ENCODE assay signal across 17 cellular contexts in genomic region chr9:131899248-131899882, GRCh38.
DNase-seq lines count a peak whose midpoint lies in the region; ATAC-seq and TF ChIP-seq lines count a peak whose summit lies in the region.
"Had no signal": no experiment of that assay in that cellular context is flagged by ENCODE, and none has a peak within 500 bp of the region (broad histone marks: within the 10 kb centered on the region; RNA-seq: fewer than 3 reads in every experiment).

No MANE protein-coding gene starts in this region.

- H3K4me1 Mint-ChIP-seq in endodermal cell = peaks cover 12% of the 10 kb centered on the region

- H3K9ac ChIP-seq in endodermal cell (ENCODE audit: extremely low read depth, low read length, poor library complexity, severe bottlenecking) (no peak overlapping the region), mesenchymal stem cell (ENCODE audit: low read length) (no peak overlapping the region)

- H3K79me1 ChIP-seq in mesenchymal stem cell (replicated peaks; ENCODE audit: low read length, poor library complexity, severe bottlenecking) = peaks cover 28% of the 10 kb centered on the region

- H3K9me3 ChIP-seq in cardiac muscle cell (ENCODE audit: low read depth) (no peaks in the 10 kb centered on the region), endodermal cell (ENCODE audit: control insufficient read depth, low read length) (no peaks in the 10 kb centered on the region), mesenchymal stem cell (ENCODE audit: control insufficient read depth, low read length) (no peaks in the 10 kb centered on the region)
- H3K9me3 ChIP-seq: BE2C had no signal

- peak overlapping the region; percentile 27 for H3K27ac Mint-ChIP-seq in endodermal cell
- H3K27ac Mint-ChIP-seq: CD4-positive, CD25-positive, alpha-beta regulatory T cell had no signal

- no peak overlapping the region for H3K4me2 ChIP-seq in mesenchymal stem cell (ENCODE audit: low read length, poor library complexity, severe bottlenecking)

- TF ChIP-seq CTCF in cardiac muscle cell (IDR thresholded peaks at IDR 0.05; ENCODE audit: low read depth, low read length) (no peak), endodermal cell (conservative IDR thresholded peaks at IDR 0.05) (peak; percentile 14)

- no peak overlapping the region for H3K14ac ChIP-seq in mesenchymal stem cell (ENCODE audit: low read length in 2 of 2)

- H3K4me3 ChIP-seq in cardiac muscle cell (no peak overlapping the region), endodermal cell (ENCODE audit: low read length) (no peak overlapping the region), mesenchymal stem cell (ENCODE audit: insufficient read depth in 1 of 2, low read depth in 1 of 2, low read length in 2 of 2) (no peak overlapping the region)
- H3K4me3 ChIP-seq: K562 had no signal

- H3K36me3 ChIP-seq in cardiac muscle cell (no peaks in the 10 kb centered on the region), endodermal cell (ENCODE audit: control insufficient read depth, insufficient read depth, low read length) (no peaks in the 10 kb centered on the region), mesenchymal stem cell (ENCODE audit: control insufficient read depth in 1 of 2, insufficient read depth in 2 of 2, low read depth in 1 of 2, low read length in 2 of 2) (peaks cover 0 to 10% of the 10 kb centered on the region in 2 experiments)
- H3K36me3 ChIP-seq: BE2C had no signal

- WGBS in endodermal cell (ENCODE audit: insufficient coverage in 1 of 2, insufficient read length in 1 of 2), 2 experiments = 70 to 75% methylated on average over 12 to 13 of the region's 13 CpGs
- 78% methylated on average over 13 of the region's 13 CpGs for WGBS in mesenchymal stem cell

- H2BK12ac ChIP-seq in mesenchymal stem cell (ENCODE audit: low read length in 2 of 2) = no peak overlapping the region

- H3K36me3 Mint-ChIP-seq in endodermal cell (ENCODE audit: low read depth) = peaks cover 3% of the 10 kb centered on the region

- H3K27me3 Mint-ChIP-seq in endodermal cell (ENCODE audit: insufficient read depth) = no peaks in the 10 kb centered on the region
- H3K27me3 Mint-ChIP-seq: CD4-positive, CD25-positive, alpha-beta regulatory T cell had no signal

- H3K27ac ChIP-seq in cardiac muscle cell (peak overlapping the region; percentile 7), endodermal cell (ENCODE audit: low read depth, low read length) (peak overlapping the region; percentile 1), mesenchymal stem cell (ENCODE audit: low read length, poor library complexity, severe bottlenecking) (no peak overlapping the region), substantia nigra (ENCODE audit: low read depth, low read length, poor library complexity, severe bottlenecking) (no peak overlapping the region)

- H3K18ac ChIP-seq in mesenchymal stem cell (ENCODE audit: low read depth in 1 of 2, low read length in 2 of 2) = no peak overlapping the region

- no peak overlapping the region for H2AK5ac ChIP-seq in mesenchymal stem cell (ENCODE audit: low read length, severe bottlenecking)

- no peak for ATAC-seq in left ventricle myocardium superior
- no peak for ATAC-seq in activated CD4-positive, CD25-positive, alpha-beta regulatory T cell treated with anti-CD3 and anti-CD28 coated beads, Interleukin-2, amount 50 U/mL, for 24 hours
- ATAC-seq: K562, Right ventricle myocardium inferior had no signal

- no peak for DNase-seq in cardiac muscle cell (ENCODE audit: low read depth in 1 of 2, low spot score in 1 of 2)
- no peak for DNase-seq in left ventricle myocardium superior
- peak; percentile 68 for DNase-seq in endodermal cell
- no peak for DNase-seq in mesenchymal stem cell
- DNase-seq in substantia nigra (lab: John Stamatoyannopoulos, UW) = no peak
- DNase-seq in AG08396 (ENCODE audit: low spot score) = no peak
- DNase-seq in occipital lobe (lab: John Stamatoyannopoulos, UW) = no peak
- DNase-seq: BE2C; CD4-positive, CD25-positive, alpha-beta regulatory T cell; COR-L47; GDM1; NCI-H1092 treated with DMSO at 0.1 percent for 48 hours; NCI-H146; NCI-H2029 treated with DMSO at 0.1 percent for 48 hours had no signal

- H3K27me3 ChIP-seq in cardiac muscle cell (no peaks in the 10 kb centered on the region), endodermal cell (ENCODE audit: control insufficient read depth, insufficient read depth, low read length, poor library complexity, severe bottlenecking) (no peaks in the 10 kb centered on the region), mesenchymal stem cell (ENCODE audit: control insufficient read depth in 1 of 2, insufficient read depth in 1 of 2, low read length in 2 of 2) (no peaks in the 10 kb centered on the region)
- H3K27me3 ChIP-seq: BE2C had no signal

- intact Hi-C loops in left ventricle myocardium superior (cut with micrococcal nuclease) = no loop called here

- H2BK120ac ChIP-seq in mesenchymal stem cell (ENCODE audit: low read depth, low read length) = no peak overlapping the region

- H3K4ac ChIP-seq in mesenchymal stem cell (ENCODE audit: low read depth in 1 of 2, low read length in 2 of 2) = no peak overlapping the region

- H3K4me1 ChIP-seq in cardiac muscle cell (ENCODE audit: low read depth) (peaks cover 18% of the 10 kb centered on the region), endodermal cell (ENCODE audit: control insufficient read depth, insufficient read depth, low read length) (no peaks in the 10 kb centered on the region), mesenchymal stem cell (ENCODE audit: control insufficient read depth, insufficient read depth, low read depth, low read length) (peaks cover 8% of the 10 kb centered on the region)
- H3K4me1 ChIP-seq: BE2C had no signal

- no peak overlapping the region for H4K91ac ChIP-seq in mesenchymal stem cell (ENCODE audit: low read length)

- no peaks in the 10 kb centered on the region for H3K9me3 Mint-ChIP-seq in endodermal cell
- H3K9me3 Mint-ChIP-seq: CD4-positive, CD25-positive, alpha-beta regulatory T cell had no signal

- no peak overlapping the region for H3K4me3 Mint-ChIP-seq in endodermal cell
- H3K4me3 Mint-ChIP-seq: CD4-positive, CD25-positive, alpha-beta regulatory T cell had no signal

- H4K8ac ChIP-seq in mesenchymal stem cell (ENCODE audit: low read length) = peak overlapping the region; percentile 47

- no peak overlapping the region for H2AFZ ChIP-seq in mesenchymal stem cell (ENCODE audit: low read depth, low read length)

- no peak overlapping the region for H2BK15ac ChIP-seq in mesenchymal stem cell (ENCODE audit: low read depth, poor library complexity, severe bottlenecking)

- H2BK5ac ChIP-seq in mesenchymal stem cell (ENCODE audit: low read depth, low read length, poor library complexity, severe bottlenecking) = no peak overlapping the region

- H3K23ac ChIP-seq in mesenchymal stem cell (ENCODE audit: low read length in 2 of 2) = no peak overlapping the region

Comparison
In these comparisons a context has a peak if more than half of its experiments do, and no peak if none do; other contexts are left out.
1. H3K27ac ChIP-seq: peak in cardiac muscle cell (single experiment) and endodermal cell (single experiment); none in mesenchymal stem cell (single experiment) and substantia nigra (single experiment).